In genomic region chr4:169266661-169267060, GRCh38 we compare ENCODE assay signal across 17 cellular contexts. TPM values are rescaled to one million over a fixed set of nuclear protein-coding genes. Genes with fewer than 3 reads are reported as not detected.
DNase-seq lines count a peak whose midpoint lies in the region; ATAC-seq and TF ChIP-seq lines count a peak whose summit lies in the region.
"Had no signal": no experiment of that assay in that cellular context is flagged by ENCODE, and none has a peak within 500 bp of the region (broad histone marks: within the 10 kb centered on the region; RNA-seq: fewer than 3 reads in every experiment).

No MANE protein-coding gene starts in this region.

- H3K4me1 ChIP-seq in RWPE2 (ENCODE audit: insufficient read depth, poor library complexity, severe bottlenecking), result peaks cover 30% of the 10 kb centered on the region
- H3K4me1 ChIP-seq in naive thymus-derived CD4-positive, alpha-beta T cell (ENCODE audit: control insufficient read depth in 2 of 2, insufficient read depth in 2 of 2, low read length in 2 of 2), result no peaks in the 10 kb centered on the region
- H3K4me1 ChIP-seq in testis, result peaks cover 6% of the 10 kb centered on the region

- CTCF ChIA-PET in Calu3 (lab: Charles Lee), result interaction anchor here (0.7 to 0.9 kb wide), 3 partner anchors 11 to 267 kb away, joined by 4 to 6 read pairs (median 4); no protein-coding TSS in a partner anchor
- CTCF ChIA-PET in naive thymus-derived CD4-positive, alpha-beta T cell (lab: Charles Lee), result no interaction called here

- no peaks in the 10 kb centered on the region for H3K9me3 ChIP-seq in RWPE2 (ENCODE audit: severe bottlenecking)
- no peaks in the 10 kb centered on the region for H3K9me3 ChIP-seq in WERI-Rb-1 (ENCODE audit: severe bottlenecking)
- H3K9me3 ChIP-seq in naive thymus-derived CD4-positive, alpha-beta T cell (ENCODE audit: control insufficient read depth in 2 of 3, low read length in 3 of 3), result no peaks in the 10 kb centered on the region
- H3K9me3 ChIP-seq in testis, result no peaks in the 10 kb centered on the region

- H3K4me3 ChIP-seq in RWPE2 (ENCODE audit: severe bottlenecking) (no peak overlapping the region), fibroblast of the aortic adventitia (ENCODE audit: low read depth, low read length) (peak overlapping the region; percentile 58), WERI-Rb-1 (ENCODE audit: low read depth, low read length) (no peak overlapping the region), testis (no peak overlapping the region)
- no peak overlapping the region for H3K4me3 ChIP-seq in naive thymus-derived CD4-positive, alpha-beta T cell (ENCODE audit: low read length)

- H3K27ac Mint-ChIP-seq in Calu3 (ENCODE audit: unreplicated experiment), result peak overlapping the region; percentile 85
- H3K27ac Mint-ChIP-seq in osteocyte (ENCODE audit: unreplicated experiment), result peak overlapping the region; percentile 68
- no peak overlapping the region for H3K27ac Mint-ChIP-seq in naive thymus-derived CD4-positive, alpha-beta T cell
- H3K27ac Mint-ChIP-seq: IgD-negative memory B cell had no signal

- H3K9me3 Mint-ChIP-seq in Calu3 (ENCODE audit: low read depth, unreplicated experiment) (no peaks in the 10 kb centered on the region), osteocyte (ENCODE audit: unreplicated experiment) (peaks cover 9% of the 10 kb centered on the region)
- H3K9me3 Mint-ChIP-seq in naive thymus-derived CD4-positive, alpha-beta T cell, result peaks cover 0 to 5% (median 0%) of the 10 kb centered on the region in 11 donors
- H3K9me3 Mint-ChIP-seq: IgD-negative memory B cell had no signal

- H3K36me3 ChIP-seq in RWPE2 (ENCODE audit: low read depth) (peaks cover 56% of the 10 kb centered on the region), WERI-Rb-1 (peaks cover 11% of the 10 kb centered on the region), testis (ENCODE audit: low read depth, missing control alignments) (no peaks in the 10 kb centered on the region)
- no peaks in the 10 kb centered on the region for H3K36me3 ChIP-seq in naive thymus-derived CD4-positive, alpha-beta T cell (ENCODE audit: control insufficient read depth in 2 of 3, insufficient read depth in 3 of 3, low read length in 3 of 3)

- POLR2A ChIA-PET in naive thymus-derived CD4-positive, alpha-beta T cell (lab: Charles Lee), result no interaction called here

- peaks cover 34% of the 10 kb centered on the region for H3K4me1 Mint-ChIP-seq in Calu3 (ENCODE audit: low read depth, unreplicated experiment)
- H3K4me1 Mint-ChIP-seq in osteocyte (ENCODE audit: unreplicated experiment), result peaks cover 57% of the 10 kb centered on the region
- peaks cover 0 to 16% (median 13%) of the 10 kb centered on the region in 7 donors for H3K4me1 Mint-ChIP-seq in naive thymus-derived CD4-positive, alpha-beta T cell

- no peak for TF ChIP-seq POLR2A in testis (IDR thresholded peaks at IDR 0.05)

- BruUV-seq in Calu3 (replicated peaks; lab: Mats Ljungman, UMichigan), result no TSS peak

- WGBS in testis, 2 donors, result 91 to 98% methylated on average over 3 of the region's 3 CpGs

- H3K27me3 ChIP-seq in RWPE2 (ENCODE audit: insufficient read depth, poor library complexity, severe bottlenecking) (no peaks in the 10 kb centered on the region), WERI-Rb-1 (ENCODE audit: insufficient read depth, low read depth, severe bottlenecking) (no peaks in the 10 kb centered on the region), testis (no peaks in the 10 kb centered on the region)
- peaks cover 4 to 6% of the 10 kb centered on the region in 2 donors for H3K27me3 ChIP-seq in naive thymus-derived CD4-positive, alpha-beta T cell (ENCODE audit: control insufficient read depth in 2 of 2, insufficient read depth in 2 of 2, low read length in 2 of 2)

- peaks cover 87% of the 10 kb centered on the region for H3K36me3 Mint-ChIP-seq in Calu3 (ENCODE audit: insufficient read depth, unreplicated experiment)
- H3K36me3 Mint-ChIP-seq in osteocyte (ENCODE audit: unreplicated experiment), result peaks cover 28% of the 10 kb centered on the region
- H3K36me3 Mint-ChIP-seq in naive thymus-derived CD4-positive, alpha-beta T cell, result no peaks in the 10 kb centered on the region

- H3K27me3 Mint-ChIP-seq in Calu3 (ENCODE audit: unreplicated experiment) (no peaks in the 10 kb centered on the region), osteocyte (ENCODE audit: unreplicated experiment) (no peaks in the 10 kb centered on the region)
- peaks cover 48 to 65% (median 51%) of the 10 kb centered on the region in 5 donors for H3K27me3 Mint-ChIP-seq in naive thymus-derived CD4-positive, alpha-beta T cell

- no peak for ATAC-seq in RWPE2 (ENCODE audit: low read depth)
- no peak for ATAC-seq in naive thymus-derived CD4-positive, alpha-beta T cell

- H3K4me3 Mint-ChIP-seq in Calu3 (ENCODE audit: low read depth, unreplicated experiment) (peak overlapping the region; percentile 66), osteocyte (ENCODE audit: unreplicated experiment) (peak overlapping the region; percentile 50)
- no peak overlapping the region for H3K4me3 Mint-ChIP-seq in naive thymus-derived CD4-positive, alpha-beta T cell
- H3K4me3 Mint-ChIP-seq: IgD-negative memory B cell had no signal

- TF ChIP-seq CTCF in Calu3 (IDR thresholded peaks at IDR 0.05; ENCODE audit: unreplicated experiment), result no peak
- no peak for TF ChIP-seq CTCF in RWPE2 (IDR thresholded peaks at IDR 0.05; ENCODE audit: poor library complexity, severe bottlenecking)
- no peak for TF ChIP-seq CTCF in fibroblast of the aortic adventitia (IDR thresholded peaks at IDR 0.05; ENCODE audit: insufficient read depth, low read length)
- no peak for TF ChIP-seq CTCF in osteocyte (IDR thresholded peaks at IDR 0.05)
- TF ChIP-seq CTCF in WERI-Rb-1 (IDR thresholded peaks at IDR 0.05; ENCODE audit: low read depth, low read length), result no peak
- TF ChIP-seq CTCF in testis (IDR thresholded peaks at IDR 0.05), result no peak

- H3K27ac ChIP-seq in RWPE2 (ENCODE audit: poor library complexity, severe bottlenecking) (peak overlapping the region; percentile 66), WERI-Rb-1 (no peak overlapping the region), testis (no peak overlapping the region)
- H3K27ac ChIP-seq in naive thymus-derived CD4-positive, alpha-beta T cell (ENCODE audit: low read depth, low read length), result no peak overlapping the region

- DNase-seq in Calu3 (no peak), RWPE2 (ENCODE audit: low spot score) (no peak), fibroblast of the aortic adventitia (ENCODE audit: low read depth) (no peak), osteocyte (ENCODE audit: extremely low spot score, unreplicated experiment) (no peak), WERI-Rb-1 (no peak), testis (no peak)
- DNase-seq in naive thymus-derived CD4-positive, alpha-beta T cell, result no peak
- no peak for DNase-seq in activated effector memory CD4-positive, alpha-beta T cell treated with anti-CD3 and anti-CD28 coated beads, Interleukin-2, amount 50 U/mL, for 16 hours
- DNase-seq: activated CD8-positive, alpha-beta memory T cell treated with anti-CD3 and anti-CD28 coated beads, Interleukin-2, amount 50 U/mL, for 4 hours; anterior cingulate cortex; COR-L47; cortex of kidney; NCI-H1930; NCI-H510A treated with DMSO at 0.1 percent for 48 hours; right cardiac atrium; stimulated activated CD4-positive, alpha-beta T cell treated with anti-CD3 and anti-CD28 coated beads, Interleukin-2, amount 100 ng/mL, for 24 hours had no signal

- intact Hi-C loops in Calu3 (cut with micrococcal nuclease; ENCODE audit: unreplicated experiment), result loop anchor here (2.0 to 5.0 kb wide), 5 partner anchors 14 to 259 kb away; no protein-coding TSS in a partner anchor
- intact Hi-C loops in naive thymus-derived CD4-positive, alpha-beta T cell (cut with micrococcal nuclease), result no loop called here
- intact Hi-C loops in testis (cut with DNase I; ENCODE audit: low total_unique reads), result no loop called here

RNA-seq across cellular contexts. Expression of gene SH3RF1, which starts 4.1 kb away (rescaled TPM):
- total RNA-seq in Calu3 (2022), result 64.6 and 70.1 TPM in 2 replicates
- total RNA-seq in fibroblast of the aortic adventitia (ENCODE audit: low replicate concordance), result 47.5 and 57.8 TPM in 2 replicates
- 27.6 and 31.8 TPM in 2 replicates for total RNA-seq in osteocyte
- total RNA-seq in naive thymus-derived CD4-positive, alpha-beta T cell, result 1 to 10 TPM in 1 of 5 experiments, under 1 TPM in 3, not detected in 1; 0.08 to 3.8 (median 0.50) TPM
- not detected for polyA plus RNA-seq in naive thymus-derived CD4-positive, alpha-beta T cell
- 10 to 100 TPM; 26.4 to 38.9 TPM for total RNA-seq in testis
- 15.1 TPM for polyA plus RNA-seq in testis (ENCODE audit: insufficient read depth, low read depth, low replicate concordance)

Comparison
In these comparisons a context has a peak if more than half of its experiments do, and no peak if none do; other contexts are left out.
1. H3K27ac Mint-ChIP-seq: peak in Calu3 (single experiment) and osteocyte (single experiment); none in naive thymus-derived CD4-positive, alpha-beta T cell (0 of 9).
2. H3K4me3 Mint-ChIP-seq: peak in Calu3 (single experiment) and osteocyte (single experiment); none in naive thymus-derived CD4-positive, alpha-beta T cell (0 of 10).